In the genomic region with DNA sequence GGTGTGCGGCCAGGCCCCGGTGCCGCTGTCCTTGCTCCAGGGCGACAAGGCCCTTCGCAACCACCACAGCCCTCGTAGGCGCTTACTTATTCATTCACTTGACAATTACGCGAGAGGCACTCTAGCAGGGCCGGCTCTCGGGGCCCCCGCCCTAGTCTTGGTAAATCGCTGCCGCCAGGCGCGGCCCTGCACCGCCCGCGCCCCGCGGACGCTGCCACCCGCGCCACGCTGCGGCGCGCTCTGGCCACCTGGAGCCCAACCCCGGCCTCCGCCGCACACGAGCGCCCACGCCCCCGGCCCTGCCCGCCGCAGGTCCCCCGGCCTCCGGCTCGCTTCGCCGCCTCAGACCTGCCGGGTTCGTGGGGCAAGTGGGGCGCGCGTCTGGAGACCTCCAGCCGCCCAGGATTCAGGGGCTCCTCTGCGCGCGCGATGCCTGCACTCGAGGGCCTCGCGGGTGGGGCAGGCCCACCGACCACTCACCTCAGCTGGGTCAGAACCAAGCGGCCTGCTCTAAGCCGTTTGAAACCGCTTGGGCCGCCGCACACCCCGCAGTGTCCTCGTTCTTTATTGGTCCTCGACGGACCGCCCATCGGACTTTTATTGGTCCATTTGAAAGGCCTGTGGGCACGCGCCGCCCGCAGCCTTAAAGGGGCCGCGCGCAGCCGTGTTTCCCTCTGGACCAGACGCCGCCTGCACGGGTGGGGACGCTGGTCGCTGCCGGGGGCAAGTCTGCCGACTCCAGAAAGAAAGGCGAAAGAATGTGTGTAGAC, we compare ENCODE assay signal across 1 cellular context.
TF ChIP-seq lines count a peak whose summit lies in the region.

CKAP5 (minus strand) TSS at position 541 of the 770 bp plus-strand sequence. CDS start 25,049 bp downstream, outside the sequence.

TF ChIP-seq in HepG2, 621 proteins besides CTCF, POLR2A, EP300 and RAD21 (continued from another document and continues in another):
- TF ChIP-seq KDM6A (CRISPR knock-in tag; IDR thresholded peaks at IDR 0.05; ENCODE audit: low read depth) (no peak), ZNF777 (CRISPR knock-in tag; IDR thresholded peaks at IDR 0.05) (no peak; the same call in none of the 2 replicates), NFATC3 (CRISPR knock-in tag; IDR thresholded peaks at IDR 0.05) (no peak), ZNF441 (CRISPR knock-in tag; IDR thresholded peaks at IDR 0.05; ENCODE audit: borderline replicate concordance) (0 out of 2 replicates have a peak, but pooled peaks have one; percentile 9), ZSCAN31 (CRISPR knock-in tag; IDR thresholded peaks at IDR 0.05; ENCODE audit: low read depth) (peak; percentile 94), PHF5A (CRISPR knock-in tag; IDR thresholded peaks at IDR 0.05; ENCODE audit: low read depth, unreplicated experiment) (no peak), ZNF160 (CRISPR knock-in tag; IDR thresholded peaks at IDR 0.05) (no peak), PHF20 (CRISPR knock-in tag; IDR thresholded peaks at IDR 0.05) (peak; percentile 75), ZNF382 (CRISPR knock-in tag; IDR thresholded peaks at IDR 0.05; ENCODE audit: borderline replicate concordance) (no peak), ATF7 (IDR thresholded peaks at IDR 0.05) (no peak), ATF7 (CRISPR knock-in tag; IDR thresholded peaks at IDR 0.05) (no peak; the same call in 1 of the 2 replicates), ZNF564 (CRISPR knock-in tag; IDR thresholded peaks at IDR 0.05) (peak; percentile 86; the same call in 1 of the 2 replicates), MTERF4 (CRISPR knock-in tag; IDR thresholded peaks at IDR 0.05) (0 out of 2 replicates have a peak, but pooled peaks have one; percentile 19), HMGA1 (CRISPR knock-in tag; conservative IDR thresholded peaks at IDR 0.05) (no peak), NR2F2 (IDR thresholded peaks at IDR 0.05; ENCODE audit: borderline replicate concordance, low read depth) (no peak), CREB1 (IDR thresholded peaks at IDR 0.05) (peak; percentile 66), CREB1 (CRISPR knock-in tag; IDR thresholded peaks at IDR 0.05) (peak; percentile 65), ZNF839 (CRISPR knock-in tag; IDR thresholded peaks at IDR 0.05; ENCODE audit: borderline replicate concordance) (no peak), HOXA7 (CRISPR knock-in tag; IDR thresholded peaks at IDR 0.05) (no peak), CENPBD1 (CRISPR knock-in tag; IDR thresholded peaks at IDR 0.05; ENCODE audit: borderline replicate concordance, low read depth) (no peak), HHEX (CRISPR knock-in tag; IDR thresholded peaks at IDR 0.05) (no peak), POLR2AphosphoS5 (IDR thresholded peaks at IDR 0.05; ENCODE audit: low read depth, low read length) (peak; percentile 79), RFXANK (CRISPR knock-in tag; IDR thresholded peaks at IDR 0.05) (peak; percentile 24; the same call in 1 of the 2 replicates), ZNF44 (CRISPR knock-in tag; IDR thresholded peaks at IDR 0.05) (no peak), JUND (CRISPR knock-in tag; IDR thresholded peaks at IDR 0.05) (no peak), MEF2D (CRISPR knock-in tag; IDR thresholded peaks at IDR 0.05) (no peak), ATAD3A (CRISPR knock-in tag; IDR thresholded peaks at IDR 0.05) (no peak), SOX6 (IDR thresholded peaks at IDR 0.05) (no peak), SOX6 (CRISPR knock-in tag; IDR thresholded peaks at IDR 0.05) (peak; percentile 30; the same call in 1 of the 2 replicates), ZFP62 (CRISPR knock-in tag; IDR thresholded peaks at IDR 0.05) (no peak), FLYWCH1 (CRISPR knock-in tag; IDR thresholded peaks at IDR 0.05) (peak; percentile 80; the same call in 1 of the 2 replicates), ZBTB8A (CRISPR knock-in tag; IDR thresholded peaks at IDR 0.05; ENCODE audit: borderline replicate concordance, low read depth) (no peak), SP140L (CRISPR knock-in tag; IDR thresholded peaks at IDR 0.05; ENCODE audit: borderline replicate concordance) (no peak), ZFP36L1 (CRISPR knock-in tag; IDR thresholded peaks at IDR 0.05) (peak; percentile 92), ZBTB43 (CRISPR knock-in tag; conservative IDR thresholded peaks at IDR 0.05) (no peak), ZFP41 (CRISPR knock-in tag; IDR thresholded peaks at IDR 0.05; ENCODE audit: borderline replicate concordance) (0 out of 2 replicates have a peak, but pooled peaks have one; percentile 52), NR3C1 (CRISPR knock-in tag; IDR thresholded peaks at IDR 0.05) (no peak), HNRNPH1 (optimal IDR thresholded peaks at IDR 0.05; ENCODE audit: low read depth, low read length) (no peak), U2AF2 (IDR thresholded peaks at IDR 0.05; ENCODE audit: low read depth, low read length) (no peak), MZF1 (CRISPR knock-in tag; IDR thresholded peaks at IDR 0.05; ENCODE audit: borderline replicate concordance) (no peak), PAWR (CRISPR knock-in tag; IDR thresholded peaks at IDR 0.05; ENCODE audit: borderline replicate concordance) (no peak), MLX (CRISPR knock-in tag; IDR thresholded peaks at IDR 0.05) (no peak), PCBP1 (IDR thresholded peaks at IDR 0.05; ENCODE audit: borderline replicate concordance, low read depth, low read length) (0 out of 2 replicates have a peak, but pooled peaks have one; percentile 56), GABPA (IDR thresholded peaks at IDR 0.05; ENCODE audit: low read depth, low read length) (no peak), GABPA (CRISPR knock-in tag; IDR thresholded peaks at IDR 0.05; ENCODE audit: low read depth) (no peak), HIVEP1 (CRISPR knock-in tag; IDR thresholded peaks at IDR 0.05) (0 out of 2 replicates have a peak, but pooled peaks have one; percentile 30), XRCC5 (optimal IDR thresholded peaks at IDR 0.05; ENCODE audit: low read length) (peak; percentile 44)
- TF ChIP-seq, protein P1, sequence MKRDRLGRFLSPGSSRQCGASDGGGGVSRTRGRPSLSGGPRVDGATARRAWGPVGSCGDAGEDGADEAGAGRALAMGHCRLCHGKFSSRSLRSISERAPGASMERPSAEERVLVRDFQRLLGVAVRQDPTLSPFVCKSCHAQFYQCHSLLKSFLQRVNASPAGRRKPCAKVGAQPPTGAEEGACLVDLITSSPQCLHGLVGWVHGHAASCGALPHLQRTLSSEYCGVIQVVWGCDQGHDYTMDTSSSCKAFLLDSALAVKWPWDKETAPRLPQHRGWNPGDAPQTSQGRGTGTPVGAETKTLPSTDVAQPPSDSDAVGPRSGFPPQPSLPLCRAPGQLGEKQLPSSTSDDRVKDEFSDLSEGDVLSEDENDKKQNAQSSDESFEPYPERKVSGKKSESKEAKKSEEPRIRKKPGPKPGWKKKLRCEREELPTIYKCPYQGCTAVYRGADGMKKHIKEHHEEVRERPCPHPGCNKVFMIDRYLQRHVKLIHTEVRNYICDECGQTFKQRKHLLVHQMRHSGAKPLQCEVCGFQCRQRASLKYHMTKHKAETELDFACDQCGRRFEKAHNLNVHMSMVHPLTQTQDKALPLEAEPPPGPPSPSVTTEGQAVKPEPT (CRISPR knock-in tag; IDR thresholded peaks at IDR 0.05; ENCODE audit: low read depth) = no peak
- TF ChIP-seq, protein P2, sequence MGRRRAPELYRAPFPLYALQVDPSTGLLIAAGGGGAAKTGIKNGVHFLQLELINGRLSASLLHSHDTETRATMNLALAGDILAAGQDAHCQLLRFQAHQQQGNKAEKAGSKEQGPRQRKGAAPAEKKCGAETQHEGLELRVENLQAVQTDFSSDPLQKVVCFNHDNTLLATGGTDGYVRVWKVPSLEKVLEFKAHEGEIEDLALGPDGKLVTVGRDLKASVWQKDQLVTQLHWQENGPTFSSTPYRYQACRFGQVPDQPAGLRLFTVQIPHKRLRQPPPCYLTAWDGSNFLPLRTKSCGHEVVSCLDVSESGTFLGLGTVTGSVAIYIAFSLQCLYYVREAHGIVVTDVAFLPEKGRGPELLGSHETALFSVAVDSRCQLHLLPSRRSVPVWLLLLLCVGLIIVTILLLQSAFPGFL (CRISPR knock-in tag; IDR thresholded peaks at IDR 0.05) = no peak
- TF ChIP-seq, protein P3, sequence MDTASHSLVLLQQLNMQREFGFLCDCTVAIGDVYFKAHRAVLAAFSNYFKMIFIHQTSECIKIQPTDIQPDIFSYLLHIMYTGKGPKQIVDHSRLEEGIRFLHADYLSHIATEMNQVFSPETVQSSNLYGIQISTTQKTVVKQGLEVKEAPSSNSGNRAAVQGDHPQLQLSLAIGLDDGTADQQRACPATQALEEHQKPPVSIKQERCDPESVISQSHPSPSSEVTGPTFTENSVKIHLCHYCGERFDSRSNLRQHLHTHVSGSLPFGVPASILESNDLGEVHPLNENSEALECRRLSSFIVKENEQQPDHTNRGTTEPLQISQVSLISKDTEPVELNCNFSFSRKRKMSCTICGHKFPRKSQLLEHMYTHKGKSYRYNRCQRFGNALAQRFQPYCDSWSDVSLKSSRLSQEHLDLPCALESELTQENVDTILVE (CRISPR knock-in tag; IDR thresholded peaks at IDR 0.05) = 0 out of 2 replicates have a peak, but pooled peaks have one; percentile 25
- TF ChIP-seq, protein P4, sequence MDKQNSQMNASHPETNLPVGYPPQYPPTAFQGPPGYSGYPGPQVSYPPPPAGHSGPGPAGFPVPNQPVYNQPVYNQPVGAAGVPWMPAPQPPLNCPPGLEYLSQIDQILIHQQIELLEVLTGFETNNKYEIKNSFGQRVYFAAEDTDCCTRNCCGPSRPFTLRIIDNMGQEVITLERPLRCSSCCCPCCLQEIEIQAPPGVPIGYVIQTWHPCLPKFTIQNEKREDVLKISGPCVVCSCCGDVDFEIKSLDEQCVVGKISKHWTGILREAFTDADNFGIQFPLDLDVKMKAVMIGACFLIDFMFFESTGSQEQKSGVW (CRISPR knock-in tag; IDR thresholded peaks at IDR 0.05; ENCODE audit: borderline replicate concordance) = no peak
- TF ChIP-seq, protein P5, sequence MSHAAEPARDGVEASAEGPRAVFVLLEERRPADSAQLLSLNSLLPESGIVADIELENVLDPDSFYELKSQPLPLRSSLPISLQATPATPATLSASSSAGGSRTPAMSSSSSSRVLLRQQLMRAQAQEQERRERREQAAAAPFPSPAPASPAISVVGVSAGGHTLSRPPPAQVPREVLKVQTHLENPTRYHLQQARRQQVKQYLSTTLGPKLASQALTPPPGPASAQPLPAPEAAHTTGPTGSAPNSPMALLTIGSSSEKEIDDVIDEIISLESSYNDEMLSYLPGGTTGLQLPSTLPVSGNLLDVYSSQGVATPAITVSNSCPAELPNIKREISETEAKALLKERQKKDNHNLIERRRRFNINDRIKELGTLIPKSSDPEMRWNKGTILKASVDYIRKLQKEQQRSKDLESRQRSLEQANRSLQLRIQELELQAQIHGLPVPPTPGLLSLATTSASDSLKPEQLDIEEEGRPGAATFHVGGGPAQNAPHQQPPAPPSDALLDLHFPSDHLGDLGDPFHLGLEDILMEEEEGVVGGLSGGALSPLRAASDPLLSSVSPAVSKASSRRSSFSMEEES (CRISPR knock-in tag; IDR thresholded peaks at IDR 0.05) = no peak
- TF ChIP-seq, protein P6, sequence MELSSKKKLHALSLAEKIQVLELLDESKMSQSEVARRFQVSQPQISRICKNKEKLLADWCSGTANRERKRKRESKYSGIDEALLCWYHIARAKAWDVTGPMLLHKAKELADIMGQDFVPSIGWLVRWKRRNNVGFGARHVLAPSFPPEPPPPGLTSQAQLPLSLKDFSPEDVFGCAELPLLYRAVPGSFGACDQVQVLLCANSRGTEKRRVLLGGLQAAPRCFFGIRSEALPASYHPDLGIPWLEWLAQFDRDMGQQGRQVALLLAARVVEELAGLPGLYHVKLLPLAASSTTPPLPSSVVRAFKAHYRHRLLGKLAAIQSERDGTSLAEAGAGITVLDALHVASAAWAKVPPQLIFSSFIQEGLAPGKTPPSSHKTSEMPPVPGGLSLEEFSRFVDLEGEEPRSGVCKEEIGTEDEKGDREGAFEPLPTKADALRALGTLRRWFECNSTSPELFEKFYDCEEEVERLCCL (CRISPR knock-in tag; IDR thresholded peaks at IDR 0.05; ENCODE audit: borderline replicate concordance) = no peak
- TF ChIP-seq, protein P7, sequence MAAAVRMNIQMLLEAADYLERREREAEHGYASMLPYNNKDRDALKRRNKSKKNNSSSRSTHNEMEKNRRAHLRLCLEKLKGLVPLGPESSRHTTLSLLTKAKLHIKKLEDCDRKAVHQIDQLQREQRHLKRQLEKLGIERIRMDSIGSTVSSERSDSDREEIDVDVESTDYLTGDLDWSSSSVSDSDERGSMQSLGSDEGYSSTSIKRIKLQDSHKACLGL (CRISPR knock-in tag; IDR thresholded peaks at IDR 0.05) = peak; percentile 0; the same call in 1 of the 2 replicates
- TF ChIP-seq, protein P8, sequence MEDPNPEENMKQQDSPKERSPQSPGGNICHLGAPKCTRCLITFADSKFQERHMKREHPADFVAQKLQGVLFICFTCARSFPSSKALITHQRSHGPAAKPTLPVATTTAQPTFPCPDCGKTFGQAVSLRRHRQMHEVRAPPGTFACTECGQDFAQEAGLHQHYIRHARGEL (CRISPR knock-in tag; IDR thresholded peaks at IDR 0.05) = no peak
- TF ChIP-seq, protein P9, sequence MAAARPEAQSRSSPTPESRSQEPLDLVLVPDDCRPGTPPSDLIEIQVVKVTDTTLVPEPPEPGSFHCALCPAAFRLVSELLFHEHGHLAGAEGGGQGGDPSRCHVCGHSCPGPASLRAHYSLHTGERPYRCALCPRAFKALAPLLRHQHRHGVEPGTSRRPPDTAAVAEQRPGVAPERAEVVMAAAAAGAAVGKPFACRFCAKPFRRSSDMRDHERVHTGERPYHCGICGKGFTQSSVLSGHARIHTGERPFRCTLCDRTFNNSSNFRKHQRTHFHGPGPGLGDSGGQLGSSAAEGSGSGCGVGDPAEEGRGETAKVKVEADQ (CRISPR knock-in tag; IDR thresholded peaks at IDR 0.05; ENCODE audit: borderline replicate concordance) = 0 out of 2 replicates have a peak, but pooled peaks have one; percentile 72
